In genomic region chr7:76318488-76319353, GRCh38 we compare ENCODE assay signal across 8 cellular contexts. TPM values are rescaled to one million over a fixed set of nuclear protein-coding genes. Genes with fewer than 3 reads are reported as not detected.
DNase-seq lines count a peak whose midpoint lies in the region; ATAC-seq and TF ChIP-seq lines count a peak whose summit lies in the region.

No MANE protein-coding gene starts in this region.

- TF ChIP-seq CTCF in AG09319 (IDR thresholded peaks at IDR 0.05; ENCODE audit: low read depth, low read length): peak; percentile 24
- peak; percentile 69 for TF ChIP-seq CTCF in chondrocyte (IDR thresholded peaks at IDR 0.05)

- H3K27me3 Mint-ChIP-seq in chondrocyte (ENCODE audit: low read depth): no peaks in the 10 kb centered on the region

- peak overlapping the region; percentile 98 for H3K27ac Mint-ChIP-seq in chondrocyte (ENCODE audit: unreplicated experiment)

- ATAC-seq in GM18858 (IDR thresholded peaks at IDR 0.05; ENCODE audit: unreplicated experiment) (peak; percentile 40), HG03060 (IDR thresholded peaks at IDR 0.05; ENCODE audit: low read depth, unreplicated experiment) (peak; percentile 47)
- peak; percentile 53 to 54 for ATAC-seq in activated CD4-positive, CD25-positive, alpha-beta regulatory T cell treated with anti-CD3 and anti-CD28 coated beads, Interleukin-2, amount 50 U/mL, for 24 hours

- H3K36me3 Mint-ChIP-seq in chondrocyte (ENCODE audit: low read depth): peaks cover 3% of the 10 kb centered on the region

- peaks cover 37% of the 10 kb centered on the region for H3K4me1 Mint-ChIP-seq in chondrocyte (ENCODE audit: low read depth)

- peak overlapping the region; percentile 76 for H3K4me3 Mint-ChIP-seq in chondrocyte (ENCODE audit: unreplicated experiment)

- no peaks in the 10 kb centered on the region for H3K9me3 Mint-ChIP-seq in chondrocyte (ENCODE audit: low read depth)

- DNase-seq in AG09319 (ENCODE audit: extremely low read depth, low read depth) (peak; percentile 86), NCI-H2196 (lab: John Stamatoyannopoulos, UW; ENCODE audit: unreplicated experiment) (peak; percentile 62), chondrocyte (ENCODE audit: low spot score) (peak; percentile 90), left kidney (ENCODE audit: low read depth, low spot score) (peak; percentile 82)
- peak; percentile 31 to 59 for DNase-seq in stimulated activated CD4-positive, alpha-beta T cell treated with anti-CD3 and anti-CD28 coated beads, Interleukin-4, amount 100 ng/mL, for 4 hours

RNA-seq across cellular contexts. Expression of gene HSPB1, which starts 16.2 kb away (rescaled TPM):
- total RNA-seq in chondrocyte: 1,313 to 1,335 TPM (median 1,322 TPM) in 3 replicates

RNA-seq across cellular contexts. Expression of gene YWHAG, which starts 40.1 kb away (rescaled TPM):
- total RNA-seq in chondrocyte: 195 to 208 TPM (median 205 TPM) in 3 replicates

Comparison
In these comparisons a context has a peak if more than half of its experiments do, and no peak if none do; other contexts are left out.
1. Peak in every context shown above with its lines: DNase-seq and ATAC-seq.